ENCODE assay signal across 30 cellular contexts in genomic region chr1:154212083-154212482, GRCh38. TPM values are rescaled to one million over a fixed set of nuclear protein-coding genes. Genes with fewer than 3 reads are reported as not detected.
DNase-seq lines count a peak whose midpoint lies in the region; ATAC-seq and TF ChIP-seq lines count a peak whose summit lies in the region.
"Had no signal": no experiment of that assay in that cellular context is flagged by ENCODE, and none has a peak within 500 bp of the region (broad histone marks: within the 10 kb centered on the region; RNA-seq: fewer than 3 reads in every experiment).

No MANE protein-coding gene starts in this region.

- POLR2A ChIA-PET in CD8-positive, alpha-beta T cell (lab: Charles Lee), result no interaction called here

- H3K27ac Mint-ChIP-seq in activated CD4-positive, alpha-beta T cell treated with anti-CD3 and anti-CD28 coated beads, Interleukin-2, amount 10 ng/mL, durations not matched to agents 24 days and 14 days, result peak overlapping the region; percentile 76
- H3K27ac Mint-ChIP-seq in CD8-positive, alpha-beta T cell, result peak overlapping the region; percentile 90
- H3K27ac Mint-ChIP-seq in activated T-helper 2 cell treated with anti-CD3 and anti-CD28 coated beads, Interferon-gamma antibody, Interleukin-2, Interleukin-4, amounts not matched to agents 10 μg/mL and 5 μg/mL and 100 μg/mL, durations not matched to agents 14 hours and 24 hours and 36 hours, result peak overlapping the region; percentile 74
- H3K27ac Mint-ChIP-seq in progenitor cell of endocrine pancreas, result no peak overlapping the region
- no peak overlapping the region; the same call in 1 of the 2 replicates for H3K27ac Mint-ChIP-seq in HFFc6
- H3K27ac Mint-ChIP-seq: endodermal cell had no signal

- H3K9me3 ChIP-seq in CD8-positive, alpha-beta T cell (ENCODE audit: low read length), result no peaks in the 10 kb centered on the region
- H3K9me3 ChIP-seq in right atrium auricular region (no peaks in the 10 kb centered on the region), right lobe of liver (no peaks in the 10 kb centered on the region)
- H3K9me3 ChIP-seq: body of pancreas, esophagus muscularis mucosa, prostate gland, upper lobe of left lung had no signal

- H3K27me3 Mint-ChIP-seq in activated CD4-positive, alpha-beta T cell treated with anti-CD3 and anti-CD28 coated beads, Interleukin-2, amount 10 ng/mL, durations not matched to agents 24 days and 14 days, result no peaks in the 10 kb centered on the region
- H3K27me3 Mint-ChIP-seq in CD8-positive, alpha-beta T cell (ENCODE audit: low read depth), result no peaks in the 10 kb centered on the region
- H3K27me3 Mint-ChIP-seq in activated T-helper 2 cell treated with anti-CD3 and anti-CD28 coated beads, Interferon-gamma antibody, Interleukin-2, Interleukin-4, amounts not matched to agents 10 μg/mL and 5 μg/mL and 100 μg/mL, durations not matched to agents 14 hours and 24 hours and 36 hours (ENCODE audit: low read depth), result no peaks in the 10 kb centered on the region
- H3K27me3 Mint-ChIP-seq in progenitor cell of endocrine pancreas (no peaks in the 10 kb centered on the region), HFFc6 (ENCODE audit: insufficient read depth) (peaks cover 3% of the 10 kb centered on the region)

- no peak for ATAC-seq in CD8-positive, alpha-beta T cell
- ATAC-seq in right lobe of liver, result no peak
- ATAC-seq: body of pancreas had no signal

- no peak overlapping the region for H3K4me3 Mint-ChIP-seq in activated CD4-positive, alpha-beta T cell treated with anti-CD3 and anti-CD28 coated beads, Interleukin-2, amount 10 ng/mL, durations not matched to agents 24 days and 14 days
- H3K4me3 Mint-ChIP-seq in CD8-positive, alpha-beta T cell, result no peak overlapping the region
- H3K4me3 Mint-ChIP-seq in activated T-helper 2 cell treated with anti-CD3 and anti-CD28 coated beads, Interferon-gamma antibody, Interleukin-2, Interleukin-4, amounts not matched to agents 10 μg/mL and 5 μg/mL and 100 μg/mL, durations not matched to agents 14 hours and 24 hours and 36 hours (ENCODE audit: low read depth), result no peak overlapping the region
- H3K4me3 Mint-ChIP-seq in progenitor cell of endocrine pancreas (ENCODE audit: low read depth), result no peak overlapping the region
- H3K4me3 Mint-ChIP-seq in HFFc6, result no peak overlapping the region
- H3K4me3 Mint-ChIP-seq: CD14-positive monocyte, endodermal cell had no signal

- CTCF ChIA-PET in CD8-positive, alpha-beta T cell (lab: Charles Lee), result interaction anchor here (1.3 kb wide), 1 partner anchor 60 kb away, joined by 4 read pairs; no protein-coding TSS in a partner anchor

- 91% methylated on average over 8 of the region's 10 CpGs for WGBS in right lobe of liver (ENCODE audit: insufficient coverage, low coverage, low lambda C conversion rate, missing lambda C conversion rate)

- no peak overlapping the region for H3K4me3 ChIP-seq in CD8-positive, alpha-beta T cell (ENCODE audit: low read depth, low read length)
- no peak overlapping the region for H3K4me3 ChIP-seq in right atrium auricular region
- H3K4me3 ChIP-seq in right lobe of liver, result no peak overlapping the region
- H3K4me3 ChIP-seq: body of pancreas, esophagus muscularis mucosa, prostate gland, upper lobe of left lung had no signal

- H3K9me3 Mint-ChIP-seq in activated CD4-positive, alpha-beta T cell treated with anti-CD3 and anti-CD28 coated beads, Interleukin-2, amount 10 ng/mL, durations not matched to agents 24 days and 14 days, result no peaks in the 10 kb centered on the region
- no peaks in the 10 kb centered on the region for H3K9me3 Mint-ChIP-seq in CD8-positive, alpha-beta T cell
- H3K9me3 Mint-ChIP-seq in activated T-helper 2 cell treated with anti-CD3 and anti-CD28 coated beads, Interferon-gamma antibody, Interleukin-2, Interleukin-4, amounts not matched to agents 10 μg/mL and 5 μg/mL and 100 μg/mL, durations not matched to agents 14 hours and 24 hours and 36 hours, result no peaks in the 10 kb centered on the region
- H3K9me3 Mint-ChIP-seq in progenitor cell of endocrine pancreas (ENCODE audit: low read depth) (no peaks in the 10 kb centered on the region), HFFc6 (no peaks in the 10 kb centered on the region)
- H3K9me3 Mint-ChIP-seq: CD14-positive monocyte, endodermal cell had no signal

- peaks cover 28% of the 10 kb centered on the region for H3K4me1 Mint-ChIP-seq in activated CD4-positive, alpha-beta T cell treated with anti-CD3 and anti-CD28 coated beads, Interleukin-2, amount 10 ng/mL, durations not matched to agents 24 days and 14 days
- H3K4me1 Mint-ChIP-seq in CD8-positive, alpha-beta T cell (ENCODE audit: low read depth), result peaks cover 10% of the 10 kb centered on the region
- H3K4me1 Mint-ChIP-seq in activated T-helper 2 cell treated with anti-CD3 and anti-CD28 coated beads, Interferon-gamma antibody, Interleukin-2, Interleukin-4, amounts not matched to agents 10 μg/mL and 5 μg/mL and 100 μg/mL, durations not matched to agents 14 hours and 24 hours and 36 hours (ENCODE audit: low read depth), result peaks cover 26% of the 10 kb centered on the region
- H3K4me1 Mint-ChIP-seq in progenitor cell of endocrine pancreas (ENCODE audit: low read depth) (peaks cover 5% of the 10 kb centered on the region), HFFc6 (ENCODE audit: low read depth) (peaks cover 21% of the 10 kb centered on the region)
- H3K4me1 Mint-ChIP-seq: endodermal cell had no signal

- H3K27ac ChIP-seq in CD8-positive, alpha-beta T cell (ENCODE audit: low read depth, low read length), result no peak overlapping the region
- H3K27ac ChIP-seq in right atrium auricular region (peak overlapping the region; percentile 52 to 54), right lobe of liver (no peak overlapping the region)
- H3K27ac ChIP-seq: body of pancreas, esophagus muscularis mucosa, prostate gland, upper lobe of left lung had no signal

- no peak for DNase-seq in activated CD4-positive, alpha-beta T cell treated with anti-CD3 and anti-CD28 coated beads, Interleukin-2, amount 10 ng/mL, durations not matched to agents 24 days and 14 days
- no peak for DNase-seq in activated CD4-positive, alpha-beta T cell treated with anti-CD3 and anti-CD28 coated beads for 4 hours
- no peak for DNase-seq in CD8-positive, alpha-beta T cell
- DNase-seq in activated T-helper 2 cell treated with anti-CD3 and anti-CD28 coated beads, Interferon-gamma antibody, Interleukin-2, Interleukin-4, amounts not matched to agents 10 μg/mL and 5 μg/mL and 100 μg/mL, durations not matched to agents 14 hours and 24 hours and 36 hours (ENCODE audit: low spot score), result no peak
- DNase-seq in right atrium auricular region (ENCODE audit: low spot score) (no peak), progenitor cell of endocrine pancreas (ENCODE audit: low spot score, unreplicated experiment) (no peak), HFFc6 (no peak), right lobe of liver (no peak)
- DNase-seq: activated effector memory CD4-positive, alpha-beta T cell treated with Interleukin-2 at 50 U/mL for 16 hours; body of pancreas; dermis blood vessel endothelial cell; DND-41; endodermal cell; foreskin fibroblast; GF-D8; HCEC 1CT; head of caudate nucleus; NCI-H1417; NCI-H2029; NCI-H2227 treated with DMSO at 0.1 percent for 48 hours; NCI-H69; SHP77; stimulated activated CD4-positive, alpha-beta T cell treated with anti-CD3 and anti-CD28 coated beads, Interleukin-4, amount 100 ng/mL, for 24 hours; upper lobe of left lung had no signal

- no peaks in the 10 kb centered on the region for H3K27me3 ChIP-seq in CD8-positive, alpha-beta T cell (ENCODE audit: insufficient read depth, low read length)
- H3K27me3 ChIP-seq in right atrium auricular region, result no peaks in the 10 kb centered on the region
- no peaks in the 10 kb centered on the region for H3K27me3 ChIP-seq in right lobe of liver
- H3K27me3 ChIP-seq: body of pancreas, esophagus muscularis mucosa, upper lobe of left lung had no signal

- H3K4me1 ChIP-seq in CD8-positive, alpha-beta T cell (ENCODE audit: insufficient read depth, low read length), result no peaks in the 10 kb centered on the region
- H3K4me1 ChIP-seq in right atrium auricular region (peaks cover 0 to under 1% of the 10 kb centered on the region in 2 donors), right lobe of liver (peaks cover 0 to 5% (median 0%) of the 10 kb centered on the region in 4 donors)
- H3K4me1 ChIP-seq: prostate gland, upper lobe of left lung had no signal

- no peak for TF ChIP-seq POLR2A in right lobe of liver (IDR thresholded peaks at IDR 0.05)

- intact Hi-C loops in activated CD4-positive, alpha-beta T cell treated with anti-CD3 and anti-CD28 coated beads, Interleukin-2, amount 10 ng/mL, durations not matched to agents 24 days and 14 days (cut with micrococcal nuclease), result no loop called here
- intact Hi-C loops in CD8-positive, alpha-beta T cell (cut with DNase I, micrococcal nuclease), result no loop called here
- intact Hi-C loops in activated T-helper 2 cell treated with anti-CD3 and anti-CD28 coated beads, Interferon-gamma antibody, Interleukin-2, Interleukin-4, amounts not matched to agents 10 μg/mL and 5 μg/mL and 100 μg/mL, durations not matched to agents 14 hours and 24 hours and 36 hours (cut with micrococcal nuclease), result no loop called here
- intact Hi-C loops in right lobe of liver (cut with DNase I), result no loop called here

- no peak for TF ChIP-seq CTCF in CD8-positive, alpha-beta T cell (IDR thresholded peaks at IDR 0.05)
- no peak for TF ChIP-seq CTCF in right atrium auricular region (IDR thresholded peaks at IDR 0.05)
- no peak for TF ChIP-seq CTCF in progenitor cell of endocrine pancreas (IDR thresholded peaks at IDR 0.05; ENCODE audit: unreplicated experiment)
- TF ChIP-seq CTCF in HFFc6 (IDR thresholded peaks at IDR 0.05), result no peak
- TF ChIP-seq CTCF in right lobe of liver (IDR thresholded peaks at IDR 0.05), result no peak

- H3K36me3 ChIP-seq in CD8-positive, alpha-beta T cell (ENCODE audit: insufficient read depth, low read length), result peaks cover 53% of the 10 kb centered on the region
- H3K36me3 ChIP-seq in right atrium auricular region (peaks cover 72% of the 10 kb centered on the region), right lobe of liver (peaks cover 0 to 72% (median 46%) of the 10 kb centered on the region in 4 donors)

- H3K36me3 Mint-ChIP-seq in activated CD4-positive, alpha-beta T cell treated with anti-CD3 and anti-CD28 coated beads, Interleukin-2, amount 10 ng/mL, durations not matched to agents 24 days and 14 days (ENCODE audit: low read depth), result peaks cover 60% of the 10 kb centered on the region
- H3K36me3 Mint-ChIP-seq in CD8-positive, alpha-beta T cell, result peaks cover 67% of the 10 kb centered on the region
- H3K36me3 Mint-ChIP-seq in activated T-helper 2 cell treated with anti-CD3 and anti-CD28 coated beads, Interferon-gamma antibody, Interleukin-2, Interleukin-4, amounts not matched to agents 10 μg/mL and 5 μg/mL and 100 μg/mL, durations not matched to agents 14 hours and 24 hours and 36 hours (ENCODE audit: low read depth), result peaks cover 72% of the 10 kb centered on the region
- H3K36me3 Mint-ChIP-seq in progenitor cell of endocrine pancreas (ENCODE audit: insufficient read depth) (peaks cover 30% of the 10 kb centered on the region), HFFc6 (ENCODE audit: low read depth) (peaks cover 34% of the 10 kb centered on the region)

RNA-seq across cellular contexts. Expression of gene CFAP141, which starts 6.0 kb away (rescaled TPM):
- total RNA-seq in activated CD4-positive, alpha-beta T cell treated with anti-CD3 and anti-CD28 coated beads, Interleukin-2, amount 10 ng/mL, durations not matched to agents 24 days and 14 days, result not detected in 2 replicates
- not detected for total RNA-seq in CD8-positive, alpha-beta T cell
- total RNA-seq in activated T-helper 2 cell treated with anti-CD3 and anti-CD28 coated beads, Interferon-gamma antibody, Interleukin-2, Interleukin-4, amounts not matched to agents 10 μg/mL and 5 μg/mL and 100 μg/mL, durations not matched to agents 14 hours and 24 hours and 36 hours, result not detected in 2 replicates
- total RNA-seq in right atrium auricular region, result not detected
- not detected in 2 replicates for total RNA-seq in progenitor cell of endocrine pancreas
- not detected for total RNA-seq in HFFc6 (2021; fragmentation: NEBNext Ultra II Directional; extraction: Animal tissue kit (Norgen Biotek cat#: 25700))
- total RNA-seq in right lobe of liver, result not detected
- total RNA-seq: A172, body of pancreas, dermis blood vessel endothelial cell, endodermal cell, esophagus muscularis mucosa, lower leg skin, prostate gland, subcutaneous adipose tissue had no signal

RNA-seq across cellular contexts. Expression of gene UBAP2L, which starts 8.7 kb away (rescaled TPM):
- 277 and 281 TPM in 2 replicates for total RNA-seq in activated CD4-positive, alpha-beta T cell treated with anti-CD3 and anti-CD28 coated beads, Interleukin-2, amount 10 ng/mL, durations not matched to agents 24 days and 14 days
- total RNA-seq in CD8-positive, alpha-beta T cell, result 100 to 1,000 TPM; 212 to 226 TPM
- total RNA-seq in activated T-helper 2 cell treated with anti-CD3 and anti-CD28 coated beads, Interferon-gamma antibody, Interleukin-2, Interleukin-4, amounts not matched to agents 10 μg/mL and 5 μg/mL and 100 μg/mL, durations not matched to agents 14 hours and 24 hours and 36 hours, result 259 and 263 TPM in 2 replicates
- total RNA-seq in right atrium auricular region (10 to 100 TPM; 48.9 to 58.6 TPM), progenitor cell of endocrine pancreas (263 and 268 TPM in 2 replicates), right lobe of liver (10 to 100 TPM; 26.8 to 57.2 (median 40.4) TPM)
- 100 to 1,000 TPM; 197 to 257 (median 227) TPM for total RNA-seq in HFFc6 (2021; fragmentation: NEBNext Ultra II Directional; extraction: Animal tissue kit (Norgen Biotek cat#: 25700))

RNA-seq across cellular contexts. Expression of gene TPM3, which starts 20.2 kb away (rescaled TPM):
- 633 and 635 TPM in 2 replicates for total RNA-seq in activated CD4-positive, alpha-beta T cell treated with anti-CD3 and anti-CD28 coated beads, Interleukin-2, amount 10 ng/mL, durations not matched to agents 24 days and 14 days
- total RNA-seq in CD8-positive, alpha-beta T cell, result 100 to 1,000 TPM; 341 to 347 TPM
- total RNA-seq in activated T-helper 2 cell treated with anti-CD3 and anti-CD28 coated beads, Interferon-gamma antibody, Interleukin-2, Interleukin-4, amounts not matched to agents 10 μg/mL and 5 μg/mL and 100 μg/mL, durations not matched to agents 14 hours and 24 hours and 36 hours, result 696 and 759 TPM in 2 replicates
- 100 to 1,000 TPM; 469 to 975 TPM for total RNA-seq in right atrium auricular region
- 298 and 304 TPM in 2 replicates for total RNA-seq in progenitor cell of endocrine pancreas
- total RNA-seq in HFFc6 (2021; fragmentation: NEBNext Ultra II Directional; extraction: Animal tissue kit (Norgen Biotek cat#: 25700)), result 100 to 1,000 TPM; 503 to 809 (median 701) TPM
- 100 to 1,000 TPM in 3 of 6 experiments, 10 to 100 TPM in 3; 76.3 to 189 (median 120) TPM for total RNA-seq in right lobe of liver

RNA-seq across cellular contexts. Expression of gene NUP210L, which starts 57.2 kb away (rescaled TPM):
- 0.02 TPM in 1 of 2 replicates, not detected in the other for total RNA-seq in activated CD4-positive, alpha-beta T cell treated with anti-CD3 and anti-CD28 coated beads, Interleukin-2, amount 10 ng/mL, durations not matched to agents 24 days and 14 days
- under 1 TPM in 1 of 2 experiments, not detected in 1; 0.17 TPM for total RNA-seq in CD8-positive, alpha-beta T cell
- 0.05 and 0.07 TPM in 2 replicates for total RNA-seq in activated T-helper 2 cell treated with anti-CD3 and anti-CD28 coated beads, Interferon-gamma antibody, Interleukin-2, Interleukin-4, amounts not matched to agents 10 μg/mL and 5 μg/mL and 100 μg/mL, durations not matched to agents 14 hours and 24 hours and 36 hours
- total RNA-seq in right atrium auricular region, result under 1 TPM in 1 of 2 donors, not detected in 1; 0.28 TPM
- total RNA-seq in progenitor cell of endocrine pancreas, result 0.05 and 0.07 TPM in 2 replicates
- total RNA-seq in HFFc6 (2021; fragmentation: NEBNext Ultra II Directional; extraction: Animal tissue kit (Norgen Biotek cat#: 25700)), result not detected
- total RNA-seq in right lobe of liver, result under 1 TPM in 1 of 6 experiments, not detected in 5; 0.14 TPM
- total RNA-seq: A172, body of pancreas, esophagus muscularis mucosa had no signal

Comparison
In these comparisons a context has a peak if more than half of its experiments do, and no peak if none do; other contexts are left out.
1. H3K27ac Mint-ChIP-seq: peak in activated CD4-positive, alpha-beta T cell treated with anti-CD3 and anti-CD28 coated beads, Interleukin-2, amount 10 ng/mL, durations not matched to agents 24 days and 14 days (single experiment), CD8-positive, alpha-beta T cell (single experiment) and activated T-helper 2 cell treated with anti-CD3 and anti-CD28 coated beads, Interferon-gamma antibody, Interleukin-2, Interleukin-4, amounts not matched to agents 10 μg/mL and 5 μg/mL and 100 μg/mL, durations not matched to agents 14 hours and 24 hours and 36 hours (single experiment); none in progenitor cell of endocrine pancreas (single experiment) and HFFc6 (single experiment).
2. H3K27ac ChIP-seq: peak in right atrium auricular region (2 of 2); none in CD8-positive, alpha-beta T cell (single experiment) and right lobe of liver (0 of 3).